Comparison of ENCODE assay signal across 8 cellular contexts in the genomic region with DNA sequence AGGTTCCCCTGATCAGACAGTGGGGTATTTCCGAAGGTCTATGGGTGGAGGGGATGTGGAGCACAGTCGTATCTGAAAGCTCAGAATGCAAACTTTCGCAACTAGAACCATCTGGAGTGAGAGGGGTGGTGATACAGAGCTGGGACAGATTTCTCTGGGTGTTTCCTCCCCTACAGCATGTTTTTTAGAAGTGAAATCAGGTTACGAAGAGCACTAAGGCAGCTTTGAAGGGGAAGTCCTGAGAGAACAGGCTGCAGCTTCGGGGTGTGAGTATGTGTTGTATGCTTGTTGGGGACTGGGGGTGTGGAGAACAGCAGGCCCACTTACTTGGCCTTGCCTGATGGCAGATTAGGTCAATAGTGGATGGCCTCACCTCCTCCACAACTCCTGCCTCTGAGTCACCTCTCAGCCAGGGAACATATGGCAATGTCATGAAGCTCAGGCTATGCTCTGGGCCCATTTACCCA.
DNase-seq lines count a peak whose midpoint lies in the region; ATAC-seq and FAIRE-seq lines count a peak whose summit lies in the region.

No MANE protein-coding gene starts in this region.

- in situ Hi-C loops in HAP-1 (cut with MboI; ENCODE audit: low sequenced_read_pairs): no loop called here

- DNase-seq in CD4-positive, CD25-positive, alpha-beta regulatory T cell: peak; percentile 41 to 89 (median 78)
- peak; percentile 44 for DNase-seq in activated naive CD8-positive, alpha-beta T cell treated with anti-CD3 and anti-CD28 coated beads, Interleukin-2, amount 50 U/mL, for 24 hours
- no peak for DNase-seq in HAP-1 (ENCODE audit: low spot score in 2 of 2)
- DNase-seq in NCI-H1092 (lab: John Stamatoyannopoulos, UW): no peak
- DNase-seq in GM19239 (ENCODE audit: insufficient read length, low spot score): no peak
- no peak for DNase-seq in NCI-H1694 (lab: John Stamatoyannopoulos, UW)

- H3K27ac Mint-ChIP-seq in CD4-positive, CD25-positive, alpha-beta regulatory T cell: peak overlapping the region; percentile 98 to 99 (median 99)
- H3K27ac Mint-ChIP-seq in activated naive CD8-positive, alpha-beta T cell treated with anti-CD3 and anti-CD28 coated beads, Interleukin-2, amount 50 U/mL, for 24 hours: peak overlapping the region; percentile 94

- H3K4me1 ChIP-seq in CD4-positive, CD25-positive, alpha-beta regulatory T cell (ENCODE audit: control insufficient read depth, insufficient read depth, low read length, poor library complexity, severe bottlenecking): peaks cover 77% of the 10 kb centered on the region
- peaks cover 4% of the 10 kb centered on the region; the same call in 1 of the 2 replicates for H3K4me1 ChIP-seq in HAP-1

- peaks cover 3% of the 10 kb centered on the region for H3K36me3 Mint-ChIP-seq in CD4-positive, CD25-positive, alpha-beta regulatory T cell
- H3K36me3 Mint-ChIP-seq in activated naive CD8-positive, alpha-beta T cell treated with anti-CD3 and anti-CD28 coated beads, Interleukin-2, amount 50 U/mL, for 24 hours (ENCODE audit: low read depth): no peaks in the 10 kb centered on the region

- H3K4me3 ChIP-seq in CD4-positive, CD25-positive, alpha-beta regulatory T cell (ENCODE audit: low read depth, low read length): peak overlapping the region; percentile 72
- no peak overlapping the region for H3K4me3 ChIP-seq in HAP-1

- no peak for FAIRE-seq in GM19239 (lab: Jason Lieb, UNC)

- peak overlapping the region; percentile 38 to 85 (median 70) for H3K4me3 Mint-ChIP-seq in CD4-positive, CD25-positive, alpha-beta regulatory T cell
- peak overlapping the region; percentile 61 for H3K4me3 Mint-ChIP-seq in activated naive CD8-positive, alpha-beta T cell treated with anti-CD3 and anti-CD28 coated beads, Interleukin-2, amount 50 U/mL, for 24 hours

- H3K27ac ChIP-seq in CD4-positive, CD25-positive, alpha-beta regulatory T cell (ENCODE audit: insufficient read depth, low read length, poor library complexity, severe bottlenecking): peak overlapping the region; percentile 96

- H3K9me3 ChIP-seq in CD4-positive, CD25-positive, alpha-beta regulatory T cell (ENCODE audit: control insufficient read depth in 2 of 2, low read length in 2 of 2): no peaks in the 10 kb centered on the region
- no peaks in the 10 kb centered on the region for H3K9me3 ChIP-seq in HAP-1

- no peaks in the 10 kb centered on the region for H3K36me3 ChIP-seq in CD4-positive, CD25-positive, alpha-beta regulatory T cell (ENCODE audit: control insufficient read depth, insufficient read depth, low read length)
- no peaks in the 10 kb centered on the region for H3K36me3 ChIP-seq in HAP-1 (replicated peaks)

- peak; percentile 54 to 58 for ATAC-seq in CD4-positive, CD25-positive, alpha-beta regulatory T cell (ENCODE audit: low read depth in 2 of 2)
- peak; percentile 50 for ATAC-seq in GM19452 (IDR thresholded peaks at IDR 0.05; ENCODE audit: unreplicated experiment)
- peak; percentile 40 for ATAC-seq in HG03457 (IDR thresholded peaks at IDR 0.05; ENCODE audit: unreplicated experiment)
- ATAC-seq in activated naive CD8-positive, alpha-beta T cell treated with anti-CD3 and anti-CD28 coated beads, Interleukin-2, amount 50 U/mL, for 24 hours: peak; percentile 67

- H3K4me1 Mint-ChIP-seq in CD4-positive, CD25-positive, alpha-beta regulatory T cell: peaks cover 42 to 84% (median 65%) of the 10 kb centered on the region in 4 donors
- H3K4me1 Mint-ChIP-seq in activated naive CD8-positive, alpha-beta T cell treated with anti-CD3 and anti-CD28 coated beads, Interleukin-2, amount 50 U/mL, for 24 hours: peaks cover 88% of the 10 kb centered on the region

- H3K27me3 Mint-ChIP-seq in CD4-positive, CD25-positive, alpha-beta regulatory T cell: no peaks in the 10 kb centered on the region
- no peaks in the 10 kb centered on the region for H3K27me3 Mint-ChIP-seq in activated naive CD8-positive, alpha-beta T cell treated with anti-CD3 and anti-CD28 coated beads, Interleukin-2, amount 50 U/mL, for 24 hours

- no peaks in the 10 kb centered on the region for H3K27me3 ChIP-seq in CD4-positive, CD25-positive, alpha-beta regulatory T cell (ENCODE audit: control insufficient read depth, insufficient read depth, low read length)
- H3K27me3 ChIP-seq in HAP-1 (ENCODE audit: low read depth): 0 out of 2 replicates have a peak, but pooled peaks cover 9% of the 10 kb centered on the region

- peaks cover 0 to 5% (median 0%) of the 10 kb centered on the region in 7 donors for H3K9me3 Mint-ChIP-seq in CD4-positive, CD25-positive, alpha-beta regulatory T cell
- H3K9me3 Mint-ChIP-seq in activated naive CD8-positive, alpha-beta T cell treated with anti-CD3 and anti-CD28 coated beads, Interleukin-2, amount 50 U/mL, for 24 hours: no peaks in the 10 kb centered on the region

Comparison
In these comparisons a context has a peak if more than half of its experiments do, and no peak if none do; other contexts are left out.
1. DNase-seq: peak in CD4-positive, CD25-positive, alpha-beta regulatory T cell (3 of 3) and activated naive CD8-positive, alpha-beta T cell treated with anti-CD3 and anti-CD28 coated beads, Interleukin-2, amount 50 U/mL, for 24 hours (single experiment); none in HAP-1 (0 of 2), NCI-H1092 (single experiment), GM19239 (single experiment) and NCI-H1694 (single experiment).
2. Peak in every context shown above with its lines, with median percentiles within 50 percentile points of each other: ATAC-seq.